Comparison of ENCODE assay signal across 26 cellular contexts in genomic region chr21:25646541-25646940, GRCh38.
"Had no signal": no experiment of that assay in that cellular context is flagged by ENCODE, and none has a peak within 500 bp of the region (broad histone marks: within the 10 kb centered on the region; RNA-seq: fewer than 3 reads in every experiment).

No MANE protein-coding gene starts in this region.

- H3K9ac ChIP-seq: SK-N-SH had no signal

- H3K4me1 ChIP-seq: prostate gland, right atrium auricular region, upper lobe of left lung had no signal

- H3K27ac ChIP-seq: heart left ventricle, ovary, prostate gland, right atrium auricular region, stomach, thyroid gland, upper lobe of left lung had no signal

- H3K27me3 Mint-ChIP-seq: stimulated activated naive B cell treated with anti-CD40 and anti-IgM and Interleukin-4, amounts not matched to agents 10 μg/mL and 1 μg/mL and 100 μg/mL, for 72 hours had no signal

- H3K9me3 Mint-ChIP-seq: activated CD4-positive, alpha-beta memory T cell treated with anti-CD3 and anti-CD28 coated beads, Interleukin-2, amount 10 ng/mL, durations not matched to agents 7 days and 5 days; activated CD4-positive, alpha-beta T cell treated with anti-CD3 and anti-CD28 coated beads, Interleukin-2, amount 10 ng/mL, durations not matched to agents 24 days and 14 days; activated naive CD4-positive, alpha-beta T cell treated with anti-CD3 and anti-CD28 coated beads, Interleukin-2, amount 50 U/mL, for 72 hours; activated T-cell treated with anti-CD3 and anti-CD28 coated beads, Interleukin-2, amount 50 U/mL, for 4 hours; activated T-helper 17 cell treated with anti-CD3 and anti-CD28 coated beads, Interleukin-2, amount 50 U/mL, for 72 hours; central memory CD8-positive, alpha-beta T cell; effector memory CD8-positive, alpha-beta T cell; natural killer cell treated with Interleukin-12 subunit alpha and Interleukin-12 subunit beta and Interleukin-15 and Interleukin-18, amount 100 ng/mL, for 72 hours had no signal

- H3K4me1 Mint-ChIP-seq: activated CD4-positive, alpha-beta memory T cell treated with anti-CD3 and anti-CD28 coated beads, Interleukin-2, amount 10 ng/mL, durations not matched to agents 7 days and 5 days; activated CD4-positive, alpha-beta T cell treated with anti-CD3 and anti-CD28 coated beads, Interleukin-2, amount 10 ng/mL, durations not matched to agents 24 days and 14 days; activated T-helper 17 cell treated with anti-CD3 and anti-CD28 coated beads, Interleukin-2, amount 50 U/mL, for 72 hours; central memory CD8-positive, alpha-beta T cell had no signal

- H3K4me3 Mint-ChIP-seq: activated CD4-positive, alpha-beta memory T cell treated with anti-CD3 and anti-CD28 coated beads, Interleukin-2, amount 10 ng/mL, durations not matched to agents 7 days and 5 days; activated CD4-positive, alpha-beta T cell treated with anti-CD3 and anti-CD28 coated beads, Interleukin-2, amount 10 ng/mL, durations not matched to agents 24 days and 14 days; activated T-cell treated with anti-CD3 and anti-CD28 coated beads, Interleukin-2, amount 50 U/mL, for 4 hours; activated T-helper 17 cell treated with anti-CD3 and anti-CD28 coated beads, Interleukin-2, amount 50 U/mL, for 72 hours; central memory CD8-positive, alpha-beta T cell; effector memory CD8-positive, alpha-beta T cell; natural killer cell treated with Interleukin-12 subunit alpha and Interleukin-12 subunit beta and Interleukin-15 and Interleukin-18, amount 100 ng/mL, for 72 hours; stimulated activated naive B cell treated with anti-CD40 and anti-IgM and Interleukin-4, amounts not matched to agents 10 μg/mL and 1 μg/mL and 100 μg/mL, for 72 hours had no signal

- H3K36me3 Mint-ChIP-seq: activated naive CD4-positive, alpha-beta T cell treated with anti-CD3 and anti-CD28 coated beads, Interleukin-2, amount 50 U/mL, for 72 hours; natural killer cell treated with Interleukin-12 subunit alpha and Interleukin-12 subunit beta and Interleukin-15 and Interleukin-18, amount 100 ng/mL, for 72 hours had no signal

- DNase-seq: activated CD4-positive, alpha-beta memory T cell treated with anti-CD3 and anti-CD28 coated beads, Interleukin-2, amount 10 ng/mL, durations not matched to agents 7 days and 5 days; activated CD4-positive, alpha-beta T cell treated with anti-CD3 and anti-CD28 coated beads, Interleukin-2, amount 10 ng/mL, durations not matched to agents 24 days and 14 days; activated CD4-positive, CD25-positive, alpha-beta regulatory T cell treated with anti-CD3 and anti-CD28 coated beads, Interleukin-2, amount 50 U/mL, for 72 hours; activated naive CD4-positive, alpha-beta T cell; activated T-cell treated with anti-CD3 and anti-CD28 coated beads, Interleukin-2, amount 50 U/mL, for 4 hours; dorsolateral prefrontal cortex; effector memory CD8-positive, alpha-beta T cell; foreskin fibroblast; heart left ventricle; left ventricle myocardium superior; mucosa of descending colon; ovary; SK-N-SH; stimulated activated CD4-positive, alpha-beta T cell treated with anti-CD3 and anti-CD28 coated beads, Interleukin-15, amount 100 ng/mL, for 24 hours; stimulated activated CD4-positive, alpha-beta T cell treated with anti-CD3 and anti-CD28 coated beads, Interleukin-2, amount 100 ng/mL, for 24 hours; stimulated activated naive B cell treated with anti-CD40 and anti-IgM and Interleukin-4, amounts not matched to agents 10 μg/mL and 1 μg/mL and 100 μg/mL, for 72 hours; stomach; T-helper 2 cell; thyroid gland; upper lobe of left lung had no signal

- H3K27me3 ChIP-seq: dorsolateral prefrontal cortex, heart left ventricle, ovary, right atrium auricular region, stomach, thyroid gland, upper lobe of left lung had no signal

- H3K4me3 ChIP-seq: heart left ventricle, mucosa of descending colon, ovary, prostate gland, right atrium auricular region, stomach, thyroid gland, upper lobe of left lung had no signal

- ATAC-seq: activated naive CD4-positive, alpha-beta T cell treated with anti-CD3 and anti-CD28 coated beads, Interleukin-2, amount 50 U/mL, for 72 hours; activated T-cell treated with anti-CD3 and anti-CD28 coated beads, Interleukin-2, amount 50 U/mL, for 4 hours; activated T-helper 17 cell treated with anti-CD3 and anti-CD28 coated beads, Interleukin-2, amount 50 U/mL, for 72 hours; effector memory CD8-positive, alpha-beta T cell; heart left ventricle; left ventricle myocardium superior; mucosa of descending colon; natural killer cell treated with Interleukin-12 subunit alpha and Interleukin-12 subunit beta and Interleukin-15 and Interleukin-18, amount 100 ng/mL, for 72 hours; stimulated activated naive B cell treated with anti-CD40 and anti-IgM and Interleukin-4, amounts not matched to agents 10 μg/mL and 1 μg/mL and 100 μg/mL, for 72 hours had no signal

- H3K4me2 ChIP-seq: SK-N-SH had no signal

- H3K27ac Mint-ChIP-seq: activated CD4-positive, alpha-beta memory T cell treated with anti-CD3 and anti-CD28 coated beads, Interleukin-2, amount 10 ng/mL, durations not matched to agents 7 days and 5 days; activated CD4-positive, alpha-beta T cell treated with anti-CD3 and anti-CD28 coated beads, Interleukin-2, amount 10 ng/mL, durations not matched to agents 24 days and 14 days; activated naive CD4-positive, alpha-beta T cell treated with anti-CD3 and anti-CD28 coated beads, Interleukin-2, amount 50 U/mL, for 72 hours; activated T-helper 17 cell treated with anti-CD3 and anti-CD28 coated beads, Interleukin-2, amount 50 U/mL, for 72 hours; effector memory CD8-positive, alpha-beta T cell; natural killer cell treated with Interleukin-12 subunit alpha and Interleukin-12 subunit beta and Interleukin-15 and Interleukin-18, amount 100 ng/mL, for 72 hours had no signal
